In genomic region chr2:160308915-160309314, GRCh38 we compare ENCODE assay signal across 14 cellular contexts.
A peak's percentile ranks its signal among the peaks of the same experiment; 100 is the strongest.
DNase-seq lines count a peak whose midpoint lies in the region; ATAC-seq, FAIRE-seq and TF ChIP-seq lines count a peak whose summit lies in the region.
"Had no signal": no experiment of that assay in that cellular context is flagged by ENCODE, and none has a peak within 500 bp of the region (broad histone marks: within the 10 kb centered on the region; RNA-seq: fewer than 3 reads in every experiment).

No MANE protein-coding gene starts in this region.

- H3K36me3 ChIP-seq in astrocyte (ENCODE audit: insufficient read depth, low read length) (peaks cover 12% of the 10 kb centered on the region), MM.1S (replicated peaks; ENCODE audit: insufficient read depth, low read length) (no peaks in the 10 kb centered on the region), neuronal stem cell (replicated peaks in 1 of 2; ENCODE audit: control insufficient read depth in 2 of 2, insufficient read depth in 2 of 2, low read length in 2 of 2) (peaks cover 0 to 68% of the 10 kb centered on the region in 2 donors)

- TF ChIP-seq CTCF in natural killer cell (IDR thresholded peaks at IDR 0.05) = no peak
- no peak for TF ChIP-seq CTCF in astrocyte (IDR thresholded peaks at IDR 0.05; ENCODE audit: insufficient read depth, low read depth, low read length)
- TF ChIP-seq CTCF in MM.1S (IDR thresholded peaks at IDR 0.05; ENCODE audit: low read length) = no peak

- H3K9me3 ChIP-seq in astrocyte (ENCODE audit: insufficient read depth, low read depth, low read length) = no peaks in the 10 kb centered on the region
- H3K9me3 ChIP-seq in MM.1S (replicated peaks; ENCODE audit: insufficient read depth, low read length) = no peaks in the 10 kb centered on the region
- no peaks in the 10 kb centered on the region for H3K9me3 ChIP-seq in neuronal stem cell (replicated peaks in 1 of 2; ENCODE audit: control insufficient read depth in 2 of 2, insufficient read depth in 1 of 2, low read depth in 1 of 2, low read length in 2 of 2)
- H3K9me3 ChIP-seq: neutrophil had no signal

- H3K79me2 ChIP-seq in astrocyte (ENCODE audit: insufficient read depth, low read length) = peaks cover 41% of the 10 kb centered on the region
- no peaks in the 10 kb centered on the region for H3K79me2 ChIP-seq in MM.1S (ENCODE audit: low read length)

- no peak overlapping the region for H3K23ac ChIP-seq in neuronal stem cell (ENCODE audit: low read depth, low read length, poor library complexity)

- H2BK120ac ChIP-seq in neuronal stem cell (ENCODE audit: low read depth, low read length) = no peak overlapping the region

- H2AFZ ChIP-seq in astrocyte (ENCODE audit: low read depth, low read length) (no peak overlapping the region), MM.1S (ENCODE audit: low read length) (no peak overlapping the region), neuronal stem cell (ENCODE audit: low read length) (no peak overlapping the region)

- FAIRE-seq in astrocyte (lab: Jason Lieb, UNC) = peak; percentile 93
- no peak for FAIRE-seq in urothelium cell line (lab: Jason Lieb, UNC)

- whole genome bisulfite sequencing in neuronal stem cell (ENCODE audit: extremely low coverage in 2 of 2, insufficient read length in 2 of 2, insufficient replicate concordance in 1 of 2), 2 donors = no CpG with 5 or more reads among the region's 5 CpGs

- H3K27ac Mint-ChIP-seq in natural killer cell = peak overlapping the region; percentile 72 to 76
- peak overlapping the region in 1 of 2 donors; percentile 22 for H3K27ac Mint-ChIP-seq in natural killer cell treated with Interleukin-12 subunit alpha and Interleukin-12 subunit beta and Interleukin-15 and Interleukin-18, amount 100 ng/mL, for 72 hours
- peak overlapping the region; percentile 90 for H3K27ac Mint-ChIP-seq in astrocyte (ENCODE audit: unreplicated experiment)
- H3K27ac Mint-ChIP-seq: activated CD4-positive, alpha-beta memory T cell treated with anti-CD3 and anti-CD28 coated beads for 36 hours; activated naive CD4-positive, alpha-beta T cell treated with anti-CD3 and anti-CD28 coated beads, Interleukin-2, amount 10 ng/mL, durations not matched to agents 7 days and 5 days had no signal

- no peaks in the 10 kb centered on the region for H3F3A ChIP-seq in MM.1S (ENCODE audit: insufficient read depth, low read length)

- H3K27me3 ChIP-seq in astrocyte (ENCODE audit: insufficient read depth, low read length) = no peaks in the 10 kb centered on the region
- H3K27me3 ChIP-seq in MM.1S (replicated peaks; ENCODE audit: insufficient read depth, low read length) = no peaks in the 10 kb centered on the region
- H3K27me3 ChIP-seq in neuronal stem cell (ENCODE audit: control insufficient read depth in 3 of 3, insufficient read depth in 3 of 3, low read depth in 1 of 3, low read length in 3 of 3) = no peaks in the 10 kb centered on the region
- H3K27me3 ChIP-seq: neutrophil had no signal

- H3K4me1 Mint-ChIP-seq in natural killer cell (peaks cover 41 to 47% of the 10 kb centered on the region in 2 donors), astrocyte (ENCODE audit: low read depth, unreplicated experiment) (peaks cover 42% of the 10 kb centered on the region)
- H3K4me1 Mint-ChIP-seq in natural killer cell treated with Interleukin-12 subunit alpha and Interleukin-12 subunit beta and Interleukin-15 and Interleukin-18, amount 100 ng/mL, for 72 hours (ENCODE audit: low read depth in 2 of 2) = peaks cover 11 to 30% of the 10 kb centered on the region in 2 donors
- H3K4me1 Mint-ChIP-seq: activated naive CD4-positive, alpha-beta T cell treated with anti-CD3 and anti-CD28 coated beads, Interleukin-2, amount 10 ng/mL, durations not matched to agents 7 days and 5 days had no signal

- H2AK5ac ChIP-seq in neuronal stem cell (ENCODE audit: low read depth, low read length) = no peak overlapping the region

- H3K14ac ChIP-seq in neuronal stem cell (ENCODE audit: low read length) = no peak overlapping the region

- H3K27me3 Mint-ChIP-seq in natural killer cell (ENCODE audit: low read depth in 2 of 2) (no peaks in the 10 kb centered on the region), astrocyte (ENCODE audit: low read depth, unreplicated experiment) (no peaks in the 10 kb centered on the region)
- H3K27me3 Mint-ChIP-seq in natural killer cell treated with Interleukin-12 subunit alpha and Interleukin-12 subunit beta and Interleukin-15 and Interleukin-18, amount 100 ng/mL, for 72 hours = no peaks in the 10 kb centered on the region
- H3K27me3 Mint-ChIP-seq: activated CD4-positive, alpha-beta memory T cell treated with anti-CD3 and anti-CD28 coated beads for 36 hours; activated naive CD4-positive, alpha-beta T cell treated with anti-CD3 and anti-CD28 coated beads, Interleukin-2, amount 10 ng/mL, durations not matched to agents 7 days and 5 days had no signal

- no peak overlapping the region for H3K4ac ChIP-seq in neuronal stem cell (ENCODE audit: low read length)

- peak overlapping the region; percentile 74 for H3K9ac ChIP-seq in astrocyte (ENCODE audit: low read length)
- H3K9ac ChIP-seq in MM.1S (ENCODE audit: low read length) = no peak overlapping the region
- H3K9ac ChIP-seq in neuronal stem cell (ENCODE audit: low read depth, low read length, poor library complexity) = no peak overlapping the region

- H3K18ac ChIP-seq in neuronal stem cell (ENCODE audit: low read length) = no peak overlapping the region

- H3K9me3 Mint-ChIP-seq in natural killer cell (no peaks in the 10 kb centered on the region), astrocyte (ENCODE audit: unreplicated experiment) (no peaks in the 10 kb centered on the region)
- no peaks in the 10 kb centered on the region for H3K9me3 Mint-ChIP-seq in natural killer cell treated with Interleukin-12 subunit alpha and Interleukin-12 subunit beta and Interleukin-15 and Interleukin-18, amount 100 ng/mL, for 72 hours
- H3K9me3 Mint-ChIP-seq: activated CD4-positive, alpha-beta memory T cell treated with anti-CD3 and anti-CD28 coated beads for 36 hours; activated naive CD4-positive, alpha-beta T cell treated with anti-CD3 and anti-CD28 coated beads, Interleukin-2, amount 10 ng/mL, durations not matched to agents 7 days and 5 days had no signal

- H3K4me1 ChIP-seq in astrocyte (ENCODE audit: insufficient read depth, low read length) (peaks cover 35% of the 10 kb centered on the region), MM.1S (ENCODE audit: low read length) (peaks cover 2% of the 10 kb centered on the region; the same call in 1 of the 2 replicates), neuronal stem cell (ENCODE audit: control insufficient read depth in 2 of 2, insufficient read depth in 1 of 2, low read depth in 1 of 2, low read length in 2 of 2) (peaks cover 0 to 12% of the 10 kb centered on the region in 2 donors)

- H4K8ac ChIP-seq in neuronal stem cell (ENCODE audit: low read depth, low read length) = no peak overlapping the region

- no peak overlapping the region for H3K4me3 Mint-ChIP-seq in natural killer cell
- H3K4me3 Mint-ChIP-seq in natural killer cell treated with Interleukin-12 subunit alpha and Interleukin-12 subunit beta and Interleukin-15 and Interleukin-18, amount 100 ng/mL, for 72 hours = no peak overlapping the region
- H3K4me3 Mint-ChIP-seq in astrocyte (ENCODE audit: unreplicated experiment) = peak overlapping the region; percentile 51
- H3K4me3 Mint-ChIP-seq: activated CD4-positive, alpha-beta memory T cell treated with anti-CD3 and anti-CD28 coated beads for 36 hours; activated naive CD4-positive, alpha-beta T cell treated with anti-CD3 and anti-CD28 coated beads, Interleukin-2, amount 10 ng/mL, durations not matched to agents 7 days and 5 days had no signal

- no peak for ATAC-seq in natural killer cell
- ATAC-seq in natural killer cell treated with Interleukin-12 subunit alpha and Interleukin-12 subunit beta and Interleukin-15 and Interleukin-18, amount 100 ng/mL, for 72 hours = no peak
- no peak for ATAC-seq in HG03280 (IDR thresholded peaks at IDR 0.05; ENCODE audit: unreplicated experiment)

- H4K20me1 ChIP-seq in astrocyte (ENCODE audit: insufficient read depth, low read length) (no peaks in the 10 kb centered on the region), MM.1S (ENCODE audit: insufficient read depth, low read length) (no peaks in the 10 kb centered on the region)

- H2BK15ac ChIP-seq in neuronal stem cell (ENCODE audit: low read length) = no peak overlapping the region

- no peak overlapping the region for H2BK5ac ChIP-seq in neuronal stem cell (ENCODE audit: low read length)

- H3K4me2 ChIP-seq in astrocyte (ENCODE audit: low read length) = peak overlapping the region; percentile 70
- H3K4me2 ChIP-seq in MM.1S (ENCODE audit: low read depth, low read length) = no peak overlapping the region
- no peak overlapping the region for H3K4me2 ChIP-seq in neuronal stem cell (ENCODE audit: insufficient read depth, low read length, poor library complexity, severe bottlenecking)

- no peak overlapping the region for H2BK12ac ChIP-seq in neuronal stem cell (ENCODE audit: low read length)

- no peaks in the 10 kb centered on the region for H3K79me1 ChIP-seq in neuronal stem cell (ENCODE audit: low read depth, low read length)

- peaks cover 8% of the 10 kb centered on the region for H3K36me3 Mint-ChIP-seq in natural killer cell
- peaks cover 6% of the 10 kb centered on the region for H3K36me3 Mint-ChIP-seq in natural killer cell treated with Interleukin-12 subunit alpha and Interleukin-12 subunit beta and Interleukin-15 and Interleukin-18, amount 100 ng/mL, for 72 hours
- peaks cover 9% of the 10 kb centered on the region for H3K36me3 Mint-ChIP-seq in astrocyte (ENCODE audit: low read depth, unreplicated experiment)

- H4K91ac ChIP-seq in neuronal stem cell (ENCODE audit: low read depth, low read length, poor library complexity) = no peak overlapping the region

- H3K27ac ChIP-seq in astrocyte (ENCODE audit: low read depth, low read length) = peak overlapping the region; percentile 90
- H3K27ac ChIP-seq in MM.1S (ENCODE audit: low read length) = no peak overlapping the region
- no peak overlapping the region for H3K27ac ChIP-seq in neuronal stem cell (replicated peaks; ENCODE audit: low read length)
- H3K27ac ChIP-seq: neutrophil, SK-N-MC had no signal

- DNase-seq in natural killer cell (no peak), astrocyte (ENCODE audit: low read depth) (peak; percentile 95), iPS-NIHi11 (ENCODE audit: low spot score) (peak; percentile 27), urothelium cell line (ENCODE audit: low spot score) (peak; percentile 53), MM.1S (no peak), neuronal stem cell (ENCODE audit: low spot score) (no peak)
- DNase-seq in natural killer cell treated with Interleukin-12 subunit alpha and Interleukin-12 subunit beta and Interleukin-15 and Interleukin-18, amount 100 ng/mL, for 72 hours (ENCODE audit: low spot score) = no peak
- DNase-seq: activated CD4-positive, alpha-beta memory T cell treated with anti-CD3 and anti-CD28 coated beads for 36 hours; activated naive CD4-positive, alpha-beta T cell treated with anti-CD3 and anti-CD28 coated beads, Interleukin-2, amount 10 ng/mL, durations not matched to agents 7 days and 5 days; KG1; stimulated activated CD4-positive, alpha-beta T cell treated with anti-CD3 and anti-CD28 coated beads, Interleukin-4, amount 100 ng/mL, for 4 hours had no signal

- intact Hi-C loops in natural killer cell (cut with micrococcal nuclease) = no loop called here

- no peaks in the 10 kb centered on the region for H3K9me2 ChIP-seq in MM.1S (replicated peaks; ENCODE audit: insufficient read depth, low read length)

- H3K4me3 ChIP-seq in astrocyte (ENCODE audit: insufficient read depth, low read depth, low read length) (peak overlapping the region; percentile 1), MM.1S (ENCODE audit: low read length) (no peak overlapping the region), neuronal stem cell (ENCODE audit: low read length in 2 of 2) (no peak overlapping the region)
- H3K4me3 ChIP-seq: SK-N-MC had no signal

Comparison
In these comparisons a context has a peak if more than half of its experiments do, and no peak if none do; other contexts are left out.
1. DNase-seq: peak in astrocyte (single experiment), iPS-NIHi11 (single experiment) and urothelium cell line (single experiment); none in natural killer cell (single experiment), natural killer cell treated with Interleukin-12 subunit alpha and Interleukin-12 subunit beta and Interleukin-15 and Interleukin-18, amount 100 ng/mL, for 72 hours (single experiment), MM.1S (single experiment) and neuronal stem cell (single experiment).